In genomic region chr22:23708270-23708669, GRCh38 we compare ENCODE assay signal across 22 cellular contexts. TPM values are rescaled to one million over a fixed set of nuclear protein-coding genes. Genes with fewer than 3 reads are reported as not detected.
DNase-seq lines count a peak whose midpoint lies in the region; ATAC-seq and TF ChIP-seq lines count a peak whose summit lies in the region.
"Had no signal": no experiment of that assay in that cellular context is flagged by ENCODE, and none has a peak within 500 bp of the region (broad histone marks: within the 10 kb centered on the region; RNA-seq: fewer than 3 reads in every experiment).

No MANE protein-coding gene starts in this region.

- intact Hi-C loops in activated CD4-positive, alpha-beta T cell treated with anti-CD3 and anti-CD28 coated beads for 36 hours (cut with DNase I, micrococcal nuclease), result loop anchor here (2.0 to 5.0 kb wide), 6 partner anchors 44 to 696 kb away; partner anchors contain the start of genes RSPH14 (in 1 of the 2), VPREB3 (in 1 of the 2) and ZNF70 (in 1 of the 2)
- intact Hi-C loops in MCF 10A (cut with micrococcal nuclease), result no loop called here
- intact Hi-C loops in breast epithelium (cut with DNase I; ENCODE audit: low total_unique reads), result no loop called here
- intact Hi-C loops in Calu3 (cut with micrococcal nuclease; ENCODE audit: unreplicated experiment), result no loop called here

- peak overlapping the region; percentile 48 for H3K27ac Mint-ChIP-seq in activated CD4-positive, alpha-beta T cell treated with anti-CD3 and anti-CD28 coated beads for 36 hours
- peak overlapping the region; percentile 27 for H3K27ac Mint-ChIP-seq in MCF 10A (ENCODE audit: low read depth, unreplicated experiment)
- peak overlapping the region; percentile 74 for H3K27ac Mint-ChIP-seq in activated naive CD8-positive, alpha-beta T cell
- peak overlapping the region; percentile 65 for H3K27ac Mint-ChIP-seq in stimulated activated naive CD8-positive, alpha-beta T cell treated with anti-CD3 and anti-CD28 coated beads, Interleukin-15, Interleukin-2, amounts not matched to agents 100 ng/mL and 50 ng/mL, for 24 hours
- H3K27ac Mint-ChIP-seq in Calu3 (ENCODE audit: unreplicated experiment), result no peak overlapping the region

- no peaks in the 10 kb centered on the region for H3K9me3 ChIP-seq in breast epithelium
- H3K9me3 ChIP-seq: BLaER1 treated with 17β-estradiol and CSF1 and Interleukin-3, amounts not matched to agents 10 nM and 100 nM had no signal

- BruUV-seq in MCF 10A (replicated peaks; lab: Mats Ljungman, UMichigan) (no TSS peak), Calu3 (replicated peaks; lab: Mats Ljungman, UMichigan) (no TSS peak)

- TF ChIP-seq CTCF in MCF 10A (IDR thresholded peaks at IDR 0.05; ENCODE audit: unreplicated experiment), result no peak
- TF ChIP-seq CTCF in breast epithelium (IDR thresholded peaks at IDR 0.05), result no peak
- no peak for TF ChIP-seq CTCF in Calu3 (IDR thresholded peaks at IDR 0.05; ENCODE audit: unreplicated experiment)

- H3K4me3 Mint-ChIP-seq in activated CD4-positive, alpha-beta T cell treated with anti-CD3 and anti-CD28 coated beads for 36 hours, result no peak overlapping the region
- H3K4me3 Mint-ChIP-seq in MCF 10A (ENCODE audit: unreplicated experiment) (no peak overlapping the region), Calu3 (ENCODE audit: low read depth, unreplicated experiment) (no peak overlapping the region)
- no peak overlapping the region for H3K4me3 Mint-ChIP-seq in activated naive CD8-positive, alpha-beta T cell
- peak overlapping the region; percentile 46 for H3K4me3 Mint-ChIP-seq in stimulated activated naive CD8-positive, alpha-beta T cell treated with anti-CD3 and anti-CD28 coated beads, Interleukin-15, Interleukin-2, amounts not matched to agents 100 ng/mL and 50 ng/mL, for 24 hours
- H3K4me3 Mint-ChIP-seq: HFFc6 had no signal

- no peaks in the 10 kb centered on the region for H3K9me3 Mint-ChIP-seq in activated CD4-positive, alpha-beta T cell treated with anti-CD3 and anti-CD28 coated beads for 36 hours (ENCODE audit: low read depth)
- H3K9me3 Mint-ChIP-seq in MCF 10A (ENCODE audit: unreplicated experiment), result no peaks in the 10 kb centered on the region
- H3K9me3 Mint-ChIP-seq in activated naive CD8-positive, alpha-beta T cell (ENCODE audit: low read depth), result no peaks in the 10 kb centered on the region
- no peaks in the 10 kb centered on the region for H3K9me3 Mint-ChIP-seq in stimulated activated naive CD8-positive, alpha-beta T cell treated with anti-CD3 and anti-CD28 coated beads, Interleukin-15, Interleukin-2, amounts not matched to agents 100 ng/mL and 50 ng/mL, for 24 hours
- no peaks in the 10 kb centered on the region for H3K9me3 Mint-ChIP-seq in Calu3 (ENCODE audit: low read depth, unreplicated experiment)
- H3K9me3 Mint-ChIP-seq: HFFc6 had no signal

- H3K4me1 ChIP-seq in breast epithelium, result no peaks in the 10 kb centered on the region

- no peak for DNase-seq in activated CD4-positive, alpha-beta T cell treated with anti-CD3 and anti-CD28 coated beads for 36 hours
- DNase-seq in activated CD4-positive, alpha-beta T cell treated with anti-CD3 and anti-CD28 coated beads, Interleukin-2, amount 50 U/mL, for 48 hours, result no peak
- DNase-seq in MCF 10A (ENCODE audit: unreplicated experiment) (no peak), breast epithelium (ENCODE audit: low spot score in 2 of 2) (no peak), Calu3 (no peak)
- DNase-seq: 8988T; DMS79; HFFc6; KG1; NCI-H1092; NCI-H226; NCI-H69; NK-92 treated with Interleukin-12 subunit alpha and Interleukin-12 subunit beta, amount 100 ng/mL, for 24 hours; OCI-M1; RPMI8226 had no signal

- no peak overlapping the region for H3K4me3 ChIP-seq in breast epithelium
- H3K4me3 ChIP-seq: BLaER1 treated with 17β-estradiol and CSF1 and Interleukin-3, amounts not matched to agents 10 nM and 100 nM had no signal

- no peaks in the 10 kb centered on the region for H3K27me3 ChIP-seq in breast epithelium
- H3K27me3 ChIP-seq: BLaER1 treated with 17β-estradiol and CSF1 and Interleukin-3, amounts not matched to agents 10 nM and 100 nM had no signal

- no peaks in the 10 kb centered on the region for H3K27me3 Mint-ChIP-seq in activated CD4-positive, alpha-beta T cell treated with anti-CD3 and anti-CD28 coated beads for 36 hours
- H3K27me3 Mint-ChIP-seq in MCF 10A (ENCODE audit: insufficient read depth, unreplicated experiment), result no peaks in the 10 kb centered on the region
- no peaks in the 10 kb centered on the region for H3K27me3 Mint-ChIP-seq in activated naive CD8-positive, alpha-beta T cell
- no peaks in the 10 kb centered on the region for H3K27me3 Mint-ChIP-seq in stimulated activated naive CD8-positive, alpha-beta T cell treated with anti-CD3 and anti-CD28 coated beads, Interleukin-15, Interleukin-2, amounts not matched to agents 100 ng/mL and 50 ng/mL, for 24 hours
- H3K27me3 Mint-ChIP-seq in Calu3 (ENCODE audit: unreplicated experiment), result no peaks in the 10 kb centered on the region

- CTCF ChIA-PET in activated CD4-positive, alpha-beta T cell treated with anti-CD3 and anti-CD28 coated beads for 36 hours (lab: Charles Lee), result no interaction called here
- CTCF ChIA-PET in MCF 10A (lab: Yijun Ruan, JAX), result no interaction called here
- CTCF ChIA-PET in Calu3 (lab: Charles Lee), result no interaction called here

- ATAC-seq in activated CD4-positive, alpha-beta T cell treated with anti-CD3 and anti-CD28 coated beads for 36 hours, result peak; percentile 53
- ATAC-seq in GM21447 (IDR thresholded peaks at IDR 0.05; ENCODE audit: unreplicated experiment), result no peak

- no peak for TF ChIP-seq POLR2A in breast epithelium (IDR thresholded peaks at IDR 0.05)

- H3K36me3 ChIP-seq in breast epithelium, result no peaks in the 10 kb centered on the region

- peaks cover 67% of the 10 kb centered on the region for H3K4me1 Mint-ChIP-seq in activated CD4-positive, alpha-beta T cell treated with anti-CD3 and anti-CD28 coated beads for 36 hours
- H3K4me1 Mint-ChIP-seq in MCF 10A (ENCODE audit: insufficient read depth, unreplicated experiment), result peaks cover 7% of the 10 kb centered on the region
- peaks cover 56% of the 10 kb centered on the region for H3K4me1 Mint-ChIP-seq in activated naive CD8-positive, alpha-beta T cell (ENCODE audit: low read depth)
- peaks cover 72% of the 10 kb centered on the region for H3K4me1 Mint-ChIP-seq in stimulated activated naive CD8-positive, alpha-beta T cell treated with anti-CD3 and anti-CD28 coated beads, Interleukin-15, Interleukin-2, amounts not matched to agents 100 ng/mL and 50 ng/mL, for 24 hours (ENCODE audit: low read depth)
- H3K4me1 Mint-ChIP-seq in Calu3 (ENCODE audit: low read depth, unreplicated experiment), result no peaks in the 10 kb centered on the region

- H3K36me3 Mint-ChIP-seq in activated CD4-positive, alpha-beta T cell treated with anti-CD3 and anti-CD28 coated beads for 36 hours (ENCODE audit: low read depth), result peaks cover 85% of the 10 kb centered on the region
- H3K36me3 Mint-ChIP-seq in MCF 10A (ENCODE audit: insufficient read depth, unreplicated experiment) (peaks cover 69% of the 10 kb centered on the region), Calu3 (ENCODE audit: insufficient read depth, unreplicated experiment) (peaks cover 64% of the 10 kb centered on the region)
- H3K36me3 Mint-ChIP-seq in activated naive CD8-positive, alpha-beta T cell, result peaks cover 39% of the 10 kb centered on the region
- peaks cover 80% of the 10 kb centered on the region for H3K36me3 Mint-ChIP-seq in stimulated activated naive CD8-positive, alpha-beta T cell treated with anti-CD3 and anti-CD28 coated beads, Interleukin-15, Interleukin-2, amounts not matched to agents 100 ng/mL and 50 ng/mL, for 24 hours (ENCODE audit: low read depth)

- no peak overlapping the region for H3K27ac ChIP-seq in breast epithelium
- H3K27ac ChIP-seq: BLaER1 treated with 17β-estradiol and CSF1 and Interleukin-3, amounts not matched to agents 10 nM and 100 nM had no signal

- POLR2A ChIA-PET in activated CD4-positive, alpha-beta T cell treated with anti-CD3 and anti-CD28 coated beads for 36 hours (lab: Charles Lee), result no interaction called here
- POLR2A ChIA-PET in MCF 10A (lab: Yijun Ruan, JAX), result no interaction called here

RNA-seq across cellular contexts. Expression of gene RGL4, which starts 17.5 kb away (rescaled TPM):
- total RNA-seq in activated CD4-positive, alpha-beta T cell treated with anti-CD3 and anti-CD28 coated beads for 36 hours, result 10 to 100 TPM; 13.5 to 14.6 TPM
- total RNA-seq in MCF 10A (2022), result not detected in 2 replicates
- 1 to 10 TPM in 1 of 3 donors, not detected in 2; 2.0 TPM for total RNA-seq in breast epithelium
- not detected in 2 replicates for total RNA-seq in Calu3 (2022)
- total RNA-seq: G401, H4, HFFc6, M059J had no signal

RNA-seq across cellular contexts. Expression of gene ZNF70, which starts 42.6 kb away (rescaled TPM):
- total RNA-seq in activated CD4-positive, alpha-beta T cell treated with anti-CD3 and anti-CD28 coated beads for 36 hours, result 1 to 10 TPM; 1.6 to 1.7 TPM
- total RNA-seq in MCF 10A (2022) (3.3 and 4.5 TPM in 2 replicates), breast epithelium (1 to 10 TPM; 3.2 to 4.6 (median 4.1) TPM), Calu3 (2022) (6.5 and 6.6 TPM in 2 replicates)
- total RNA-seq: G401 had no signal

RNA-seq across cellular contexts. Expression of gene VPREB3, which starts 46.0 kb away (rescaled TPM):
- under 1 TPM in 1 of 2 experiments, not detected in 1; 0.80 TPM for total RNA-seq in activated CD4-positive, alpha-beta T cell treated with anti-CD3 and anti-CD28 coated beads for 36 hours
- total RNA-seq in MCF 10A (2022) (not detected in 2 replicates), breast epithelium (not detected), Calu3 (2022) (0.86 TPM in 1 of 2 replicates, not detected in the other)
- total RNA-seq: G401, H4, M059J had no signal

RNA-seq across cellular contexts. Expression of gene C22orf15, which starts 54.5 kb away (rescaled TPM):
- total RNA-seq in activated CD4-positive, alpha-beta T cell treated with anti-CD3 and anti-CD28 coated beads for 36 hours, result 1 to 10 TPM in 1 of 2 experiments, under 1 TPM in 1; 0.30 to 1.3 TPM
- not detected in 2 replicates for total RNA-seq in MCF 10A (2022)
- not detected for total RNA-seq in breast epithelium
- total RNA-seq in Calu3 (2022), result not detected in 2 replicates
- total RNA-seq: G401, H4, M059J had no signal

RNA-seq across cellular contexts. Expression of gene CHCHD10, which starts 59.5 kb away (rescaled TPM):
- total RNA-seq in activated CD4-positive, alpha-beta T cell treated with anti-CD3 and anti-CD28 coated beads for 36 hours, result 100 to 1,000 TPM; 131 to 134 TPM
- 86.0 and 90.1 TPM in 2 replicates for total RNA-seq in MCF 10A (2022)
- 10 to 100 TPM in 2 of 3 donors, 1 to 10 TPM in 1; 5.6 to 22.8 (median 21.4) TPM for total RNA-seq in breast epithelium
- 155 and 181 TPM in 2 replicates for total RNA-seq in Calu3 (2022)
- total RNA-seq: G401 had no signal

Comparison
In these comparisons a context has a peak if more than half of its experiments do, and no peak if none do; other contexts are left out.
1. RNA of gene RGL4, which starts 17.5 kb away (total RNA-seq): 13.5 to 14.6 TPM in activated CD4-positive, alpha-beta T cell treated with anti-CD3 and anti-CD28 coated beads for 36 hours; 2.0 TPM in breast epithelium, not detected in MCF 10A and not detected in Calu3; every median in the first group is over 4 times any median in the second.
2. intact Hi-C loops: an anchor here in activated CD4-positive, alpha-beta T cell treated with anti-CD3 and anti-CD28 coated beads for 36 hours (2.0 to 5.0 kb wide); none called in MCF 10A, breast epithelium and Calu3.